ENCODE assay signal across 10 cellular contexts in genomic region chr3:192444791-192445106, GRCh38.
DNase-seq lines count a peak whose midpoint lies in the region; ATAC-seq and TF ChIP-seq lines count a peak whose summit lies in the region.
"Had no signal": no experiment of that assay in that cellular context is flagged by ENCODE, and none has a peak within 500 bp of the region (broad histone marks: within the 10 kb centered on the region; RNA-seq: fewer than 3 reads in every experiment).

No MANE protein-coding gene starts in this region.

- TF ChIP-seq CTCF in 22Rv1 (IDR thresholded peaks at IDR 0.05) (peak; percentile 67), HFFc6 (IDR thresholded peaks at IDR 0.05) (peak; percentile 44), activated B cell treated with CpG ODN at 0.5 μM for 24 hours (IDR thresholded peaks at IDR 0.05) (peak; percentile 14), nephron progenitor cell (IDR thresholded peaks at IDR 0.05) (peak; percentile 21)

- H3K27me3 Mint-ChIP-seq in HFFc6 (ENCODE audit: insufficient read depth) (peaks cover 13% of the 10 kb centered on the region), activated B cell treated with CpG ODN at 0.5 μM for 24 hours (peaks cover 21% of the 10 kb centered on the region), nephron progenitor cell (ENCODE audit: low read depth, poor library complexity) (peaks cover 12% of the 10 kb centered on the region)

- H3K27ac ChIP-seq in 22Rv1 (no peak overlapping the region), Karpas-422 (ENCODE audit: low read length) (no peak overlapping the region)

- H3K9me2 ChIP-seq in Karpas-422 (replicated peaks; ENCODE audit: insufficient read depth, low read length) = no peaks in the 10 kb centered on the region

- POLR2A ChIA-PET in activated B cell treated with CpG ODN at 0.5 μM for 24 hours (lab: Charles Lee) = no interaction called here

- H3K79me2 ChIP-seq in Karpas-422 (ENCODE audit: low read length) = no peaks in the 10 kb centered on the region

- no peaks in the 10 kb centered on the region for H3K9me3 ChIP-seq in Karpas-422 (ENCODE audit: low read length)

- H3K9me3 Mint-ChIP-seq in HFFc6 (no peaks in the 10 kb centered on the region), activated B cell treated with CpG ODN at 0.5 μM for 24 hours (no peaks in the 10 kb centered on the region), nephron progenitor cell (no peaks in the 10 kb centered on the region)

- CTCF ChIA-PET in activated B cell treated with CpG ODN at 0.5 μM for 24 hours (lab: Charles Lee) = interaction anchor here (0.7 to 2.9 kb wide), 19 partner anchors 8 to 1744 kb away, joined by 3 to 31 read pairs (median 4); no protein-coding TSS in a partner anchor

- no peak overlapping the region for H3K4me3 Mint-ChIP-seq in HFFc6
- no peak overlapping the region for H3K4me3 Mint-ChIP-seq in activated B cell treated with CpG ODN at 0.5 μM for 24 hours
- no peak overlapping the region for H3K4me3 Mint-ChIP-seq in nephron progenitor cell

- H3K27me3 ChIP-seq in Karpas-422 (ENCODE audit: low read length) = no peaks in the 10 kb centered on the region

- H3K4me1 ChIP-seq in Karpas-422 (ENCODE audit: low read length) = peaks cover 6% of the 10 kb centered on the region

- no peak overlapping the region for H3K9ac ChIP-seq in Karpas-422 (ENCODE audit: low read length)

- no peak overlapping the region for H3K27ac Mint-ChIP-seq in HFFc6
- no peak overlapping the region for H3K27ac Mint-ChIP-seq in activated B cell treated with CpG ODN at 0.5 μM for 24 hours
- H3K27ac Mint-ChIP-seq in nephron progenitor cell = no peak overlapping the region

- H3K4me3 ChIP-seq in Karpas-422 (ENCODE audit: low read length) = no peak overlapping the region

- no peaks in the 10 kb centered on the region for H3K36me3 ChIP-seq in Karpas-422 (ENCODE audit: insufficient read depth, low read length)

- DNase-seq in HFFc6 = no peak
- no peak for DNase-seq in activated B cell treated with CpG ODN at 0.5 μM for 24 hours
- DNase-seq in nephron progenitor cell = no peak
- DNase-seq in DMS 273 (lab: John Stamatoyannopoulos, UW; ENCODE audit: unreplicated experiment) = no peak
- DNase-seq in stimulated activated CD4-positive, alpha-beta T cell treated with anti-CD3 and anti-CD28 coated beads, Interleukin-2, amount 100 ng/mL, for 24 hours = no peak
- DNase-seq in Karpas-422 = no peak
- no peak for DNase-seq in ecto neural progenitor cell (ENCODE audit: low spot score)
- DNase-seq: GF-D8, NCI-H2171 had no signal

- intact Hi-C loops in activated B cell treated with CpG ODN at 0.5 μM for 24 hours (cut with micrococcal nuclease) = loop anchor here (1.0 to 10.0 kb wide), 8 partner anchors 256 to 1633 kb away; no protein-coding TSS in a partner anchor

- H4K20me1 ChIP-seq in Karpas-422 (ENCODE audit: insufficient read depth, low read depth, low read length) = no peaks in the 10 kb centered on the region

- no peak for ATAC-seq in activated B cell treated with CpG ODN at 0.5 μM for 24 hours (ENCODE audit: low read depth)

- H3K36me3 Mint-ChIP-seq in HFFc6 (ENCODE audit: low read depth) = no peaks in the 10 kb centered on the region
- H3K36me3 Mint-ChIP-seq in activated B cell treated with CpG ODN at 0.5 μM for 24 hours (ENCODE audit: low read depth) = no peaks in the 10 kb centered on the region
- H3K36me3 Mint-ChIP-seq in nephron progenitor cell (ENCODE audit: low read depth) = no peaks in the 10 kb centered on the region

- H3K4me1 Mint-ChIP-seq in HFFc6 (ENCODE audit: low read depth) = peaks cover 22% of the 10 kb centered on the region
- no peaks in the 10 kb centered on the region for H3K4me1 Mint-ChIP-seq in activated B cell treated with CpG ODN at 0.5 μM for 24 hours
- H3K4me1 Mint-ChIP-seq in nephron progenitor cell = peaks cover 6% of the 10 kb centered on the region

- no peak overlapping the region for H2AFZ ChIP-seq in Karpas-422 (ENCODE audit: low read length)

- H3K4me2 ChIP-seq in Karpas-422 (ENCODE audit: low read depth, low read length, poor library complexity, severe bottlenecking) = no peak overlapping the region

Comparison
In these comparisons a context has a peak if more than half of its experiments do, and no peak if none do; other contexts are left out.
1. CTCF ChIP-seq: peak in every context shown above with its lines; median percentile 67 in 22Rv1; 44 in HFFc6; 21 in nephron progenitor cell; 14 in activated B cell treated with CpG ODN at 0.5 μM for 24 hours.